1 cellular context compared by ENCODE assay signal in the genomic region with DNA sequence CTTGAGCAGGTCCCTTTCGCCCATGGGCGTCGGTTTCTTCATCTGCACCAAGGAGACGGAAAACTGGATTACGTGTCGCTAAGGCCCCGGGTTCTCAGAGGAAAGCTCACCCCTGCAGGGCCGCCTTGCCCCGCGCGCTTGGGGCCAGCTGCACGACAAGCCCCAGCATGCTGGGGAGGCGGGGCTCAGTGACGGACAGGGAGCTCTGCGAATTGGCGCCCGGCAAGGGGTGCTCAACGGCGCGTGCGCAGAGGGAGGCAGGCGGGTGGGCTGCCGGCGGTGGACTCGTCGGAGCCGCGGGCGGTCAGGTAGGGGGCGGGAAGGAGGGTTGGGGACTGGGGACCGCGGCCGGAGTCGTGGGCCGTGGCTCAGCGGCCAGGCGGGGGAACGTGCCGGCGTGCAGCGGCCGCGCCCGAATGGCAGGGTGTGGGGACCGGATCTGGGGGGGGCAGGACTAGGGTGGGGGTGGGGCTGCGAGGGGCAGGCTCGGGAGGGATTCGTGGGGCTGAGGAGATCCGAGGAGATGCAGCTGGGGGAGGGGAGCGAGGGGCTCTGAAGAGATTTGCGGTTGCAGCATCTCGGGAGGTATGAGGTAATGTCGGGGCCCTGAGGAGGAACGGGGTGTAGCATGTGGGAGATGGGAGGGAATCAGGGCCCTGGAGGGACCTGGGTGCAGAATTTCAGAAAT.
TF ChIP-seq lines count a peak whose summit lies in the region.

A gene with protein sequence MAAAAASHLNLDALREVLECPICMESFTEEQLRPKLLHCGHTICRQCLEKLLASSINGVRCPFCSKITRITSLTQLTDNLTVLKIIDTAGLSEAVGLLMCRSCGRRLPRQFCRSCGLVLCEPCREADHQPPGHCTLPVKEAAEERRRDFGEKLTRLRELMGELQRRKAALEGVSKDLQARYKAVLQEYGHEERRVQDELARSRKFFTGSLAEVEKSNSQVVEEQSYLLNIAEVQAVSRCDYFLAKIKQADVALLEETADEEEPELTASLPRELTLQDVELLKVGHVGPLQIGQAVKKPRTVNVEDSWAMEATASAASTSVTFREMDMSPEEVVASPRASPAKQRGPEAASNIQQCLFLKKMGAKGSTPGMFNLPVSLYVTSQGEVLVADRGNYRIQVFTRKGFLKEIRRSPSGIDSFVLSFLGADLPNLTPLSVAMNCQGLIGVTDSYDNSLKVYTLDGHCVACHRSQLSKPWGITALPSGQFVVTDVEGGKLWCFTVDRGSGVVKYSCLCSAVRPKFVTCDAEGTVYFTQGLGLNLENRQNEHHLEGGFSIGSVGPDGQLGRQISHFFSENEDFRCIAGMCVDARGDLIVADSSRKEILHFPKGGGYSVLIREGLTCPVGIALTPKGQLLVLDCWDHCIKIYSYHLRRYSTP (plus strand): TSS at position 232 of the 688 bp plus-strand sequence. CDS start 10,438 bp downstream, outside the sequence.

TF ChIP-seq in SK-N-SH, 30 proteins besides CTCF, POLR2A, EP300 and RAD21 (continued from another document):
- TF ChIP-seq, protein P1, sequence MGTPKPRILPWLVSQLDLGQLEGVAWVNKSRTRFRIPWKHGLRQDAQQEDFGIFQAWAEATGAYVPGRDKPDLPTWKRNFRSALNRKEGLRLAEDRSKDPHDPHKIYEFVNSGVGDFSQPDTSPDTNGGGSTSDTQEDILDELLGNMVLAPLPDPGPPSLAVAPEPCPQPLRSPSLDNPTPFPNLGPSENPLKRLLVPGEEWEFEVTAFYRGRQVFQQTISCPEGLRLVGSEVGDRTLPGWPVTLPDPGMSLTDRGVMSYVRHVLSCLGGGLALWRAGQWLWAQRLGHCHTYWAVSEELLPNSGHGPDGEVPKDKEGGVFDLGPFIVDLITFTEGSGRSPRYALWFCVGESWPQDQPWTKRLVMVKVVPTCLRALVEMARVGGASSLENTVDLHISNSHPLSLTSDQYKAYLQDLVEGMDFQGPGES (IDR thresholded peaks at IDR 0.05; ENCODE audit: low read depth, low read length): 0 out of 2 replicates have a peak, but pooled peaks have one; percentile 31
- TF ChIP-seq TEAD4 (IDR thresholded peaks at IDR 0.05; ENCODE audit: borderline replicate concordance, insufficient read depth) (no peak), MXI1 (IDR thresholded peaks at IDR 0.05; ENCODE audit: low read depth, low read length) (peak; percentile 80)
